ENCODE assay signal across 24 cellular contexts in genomic region chr14:99772371-99773283, GRCh38. TPM values are rescaled to one million over a fixed set of nuclear protein-coding genes. Genes with fewer than 3 reads are reported as not detected.
DNase-seq lines count a peak whose midpoint lies in the region; ATAC-seq and TF ChIP-seq lines count a peak whose summit lies in the region.
"Had no signal": no experiment of that assay in that cellular context is flagged by ENCODE, and none has a peak within 500 bp of the region (broad histone marks: within the 10 kb centered on the region; RNA-seq: fewer than 3 reads in every experiment).

No MANE protein-coding gene starts in this region.

- intact Hi-C loops in Calu3 (cut with micrococcal nuclease; ENCODE audit: unreplicated experiment), result no loop called here

- TF ChIP-seq CTCF in endodermal cell (conservative IDR thresholded peaks at IDR 0.05) (no peak), omental fat pad (IDR thresholded peaks at IDR 0.05) (no peak), Calu3 (IDR thresholded peaks at IDR 0.05; ENCODE audit: unreplicated experiment) (no peak)

- CTCF ChIA-PET in Calu3 (lab: Charles Lee), result interaction anchor here (1.1 to 1.6 kb wide), 2 partner anchors 12 to 18 kb away, joined by 4 read pairs; no protein-coding TSS in a partner anchor

- H3K36me3 Mint-ChIP-seq in endodermal cell (ENCODE audit: low read depth) (no peaks in the 10 kb centered on the region), Calu3 (ENCODE audit: insufficient read depth, unreplicated experiment) (no peaks in the 10 kb centered on the region)

- H3K9me3 Mint-ChIP-seq in endodermal cell (no peaks in the 10 kb centered on the region), Calu3 (ENCODE audit: low read depth, unreplicated experiment) (no peaks in the 10 kb centered on the region)
- H3K9me3 Mint-ChIP-seq: activated T-cell treated with anti-CD3 and anti-CD28 coated beads, Interleukin-2, amount 50 U/mL, for 72 hours had no signal

- BruUV-seq in Calu3 (replicated peaks; lab: Mats Ljungman, UMichigan), result no TSS peak

- H3K4me1 ChIP-seq in endodermal cell (ENCODE audit: control insufficient read depth, insufficient read depth, low read length), result no peaks in the 10 kb centered on the region
- H3K4me1 ChIP-seq: colonic mucosa, testis had no signal

- H3K27me3 ChIP-seq in endodermal cell (ENCODE audit: control insufficient read depth, insufficient read depth, low read length, poor library complexity, severe bottlenecking), result no peaks in the 10 kb centered on the region
- H3K27me3 ChIP-seq: BLaER1, brain microvascular endothelial cell, colonic mucosa, heart left ventricle, right atrium auricular region, testis had no signal

- no peak overlapping the region for H3K4me3 Mint-ChIP-seq in endodermal cell
- H3K4me3 Mint-ChIP-seq in Calu3 (ENCODE audit: low read depth, unreplicated experiment), result no peak overlapping the region
- H3K4me3 Mint-ChIP-seq: activated T-cell treated with anti-CD3 and anti-CD28 coated beads, Interleukin-2, amount 50 U/mL, for 72 hours had no signal

- no peak overlapping the region for H3K27ac ChIP-seq in endodermal cell (ENCODE audit: low read depth, low read length)
- H3K27ac ChIP-seq: BLaER1, brain microvascular endothelial cell, colonic mucosa, KMS-11, neutrophil, right atrium auricular region, testis had no signal

- no peak overlapping the region for H3K9ac ChIP-seq in endodermal cell (ENCODE audit: extremely low read depth, low read length, poor library complexity, severe bottlenecking)
- H3K9ac ChIP-seq: BLaER1, KMS-11 had no signal

- H3K9me3 ChIP-seq in endodermal cell (ENCODE audit: control insufficient read depth, low read length), result no peaks in the 10 kb centered on the region
- H3K9me3 ChIP-seq: colonic mucosa, heart left ventricle, neutrophil, right atrium auricular region, testis had no signal

- H3K27me3 Mint-ChIP-seq in endodermal cell (ENCODE audit: insufficient read depth) (peaks cover 30% of the 10 kb centered on the region), Calu3 (ENCODE audit: unreplicated experiment) (no peaks in the 10 kb centered on the region)

- 81 to 86% methylated on average over 6 to 7 of the region's 8 CpGs for WGBS in endodermal cell (ENCODE audit: insufficient coverage in 1 of 2, insufficient read length in 1 of 2), 2 experiments

- DNase-seq in EL, result peak; percentile 73
- DNase-seq in NCI-H69 (lab: John Stamatoyannopoulos, UW), result peak; percentile 20
- peak; percentile 41 for DNase-seq in endodermal cell
- no peak for DNase-seq in omental fat pad (ENCODE audit: low spot score)
- DNase-seq in Calu3, result no peak
- no peak for DNase-seq in NCI-H1436 treated with DMSO at 0.1 percent for 48 hours (lab: John Stamatoyannopoulos, UW)
- DNase-seq in cerebellar cortex (ENCODE audit: low spot score), result no peak
- DNase-seq in pons (ENCODE audit: low spot score), result no peak
- DNase-seq: activated T-cell treated with anti-CD3 and anti-CD28 coated beads, Interleukin-2, amount 50 U/mL, for 72 hours; brain microvascular endothelial cell; colonic mucosa; heart left ventricle; midbrain; NCI-H1092; NCI-H2029 treated with DMSO at 0.1 percent for 48 hours; NK-92 treated with Interleukin-12 subunit alpha and Interleukin-12 subunit beta, amount 100 ng/mL, for 24 hours; RPMI8226; SW 1271; testis had no signal

- H3K36me3 ChIP-seq in endodermal cell (ENCODE audit: control insufficient read depth, insufficient read depth, low read length), result no peaks in the 10 kb centered on the region
- H3K36me3 ChIP-seq: BLaER1, brain microvascular endothelial cell, colonic mucosa, heart left ventricle, neutrophil, right atrium auricular region had no signal

- H3K4me1 Mint-ChIP-seq in endodermal cell, result peaks cover 8% of the 10 kb centered on the region
- peaks cover 16% of the 10 kb centered on the region for H3K4me1 Mint-ChIP-seq in Calu3 (ENCODE audit: low read depth, unreplicated experiment)

- H3K4me3 ChIP-seq in endodermal cell (ENCODE audit: low read length), result no peak overlapping the region
- H3K4me3 ChIP-seq: BLaER1, colonic mucosa, heart left ventricle, right atrium auricular region, testis had no signal

- H3K27ac Mint-ChIP-seq in endodermal cell (no peak overlapping the region), Calu3 (ENCODE audit: unreplicated experiment) (no peak overlapping the region)
- H3K27ac Mint-ChIP-seq: activated T-cell treated with anti-CD3 and anti-CD28 coated beads, Interleukin-2, amount 50 U/mL, for 72 hours had no signal

- ATAC-seq in omental fat pad (ENCODE audit: low FRiP score), result peak; percentile 45
- ATAC-seq: activated T-cell treated with anti-CD3 and anti-CD28 coated beads, Interleukin-2, amount 50 U/mL, for 72 hours had no signal

RNA-seq across cellular contexts. Expression of gene EML1, which starts 20.6 kb away (rescaled TPM):
- total RNA-seq in endodermal cell (10 to 100 TPM; 25.0 to 31.4 TPM), omental fat pad (10 to 100 TPM; 33.2 to 88.0 (median 43.5) TPM), Calu3 (2022) (2.5 and 4.7 TPM in 2 replicates)
- 39.1 TPM for polyA plus RNA-seq in endodermal cell (2013, experiment 1 of 2)
- polyA plus RNA-seq in endodermal cell (2013, experiment 2 of 2), result 38.7 TPM
- total RNA-seq: HT-29 had no signal

Comparison
In these comparisons a context has a peak if more than half of its experiments do, and no peak if none do; other contexts are left out.
1. DNase-seq: peak in EL (single experiment), NCI-H69 (single experiment) and endodermal cell (single experiment); none in omental fat pad (single experiment), Calu3 (single experiment), NCI-H1436 treated with DMSO at 0.1 percent for 48 hours (single experiment), cerebellar cortex (single experiment) and pons (single experiment).